In the genomic region with DNA sequence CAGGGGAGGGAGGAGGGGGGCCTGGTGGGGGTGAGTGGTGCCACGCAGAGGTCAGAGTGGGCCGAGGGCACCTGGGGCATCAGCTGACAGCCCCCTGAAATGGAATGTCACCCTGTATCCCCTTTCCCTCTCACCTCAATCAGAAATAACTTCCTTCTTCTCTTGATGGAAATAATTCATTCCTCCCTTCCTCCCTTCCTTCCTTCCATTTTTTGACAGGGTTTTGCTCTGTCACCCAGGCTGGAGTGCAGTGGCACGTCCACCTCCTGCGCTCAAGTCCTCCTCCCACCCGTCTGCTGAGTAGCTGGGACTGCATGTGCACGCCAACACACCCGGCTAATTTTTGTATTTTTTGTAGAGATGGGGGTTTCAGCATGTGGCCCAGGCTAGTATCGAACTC, we compare ENCODE assay signal across 16 cellular contexts. TPM values are rescaled to one million over a fixed set of nuclear protein-coding genes. Genes with fewer than 3 reads are reported as not detected.
DNase-seq lines count a peak whose midpoint lies in the region; ATAC-seq lines count a peak whose summit lies in the region.
"Had no signal": no experiment of that assay in that cellular context is flagged by ENCODE, and none has a peak within 500 bp of the region (broad histone marks: within the 10 kb centered on the region; RNA-seq: fewer than 3 reads in every experiment).

No MANE protein-coding gene starts in this region.

- H3K4me3 Mint-ChIP-seq in activated naive CD4-positive, alpha-beta T cell treated with anti-CD3 and anti-CD28 coated beads for 36 hours: no peak overlapping the region
- no peak overlapping the region for H3K4me3 Mint-ChIP-seq in activated CD4-positive, alpha-beta memory T cell treated with anti-CD3 and anti-CD28 coated beads for 36 hours
- H3K4me3 Mint-ChIP-seq in dendritic cell treated with granulocyte-macrophage colony-stimulating factor and Interleukin-4, amounts not matched to agents 40 ng/mL and 50 ng/mL, for 4 days: no peak overlapping the region
- H3K4me3 Mint-ChIP-seq in stimulated activated memory B cell treated with anti-CD40 and anti-IgM and Interleukin-4, amounts not matched to agents 10 μg/mL and 1 μg/mL and 100 μg/mL, for 72 hours: no peak overlapping the region

- intact Hi-C loops in activated naive CD4-positive, alpha-beta T cell treated with anti-CD3 and anti-CD28 coated beads for 36 hours (cut with micrococcal nuclease): no loop called here
- intact Hi-C loops in activated CD4-positive, alpha-beta memory T cell treated with anti-CD3 and anti-CD28 coated beads for 36 hours (cut with micrococcal nuclease): no loop called here
- intact Hi-C loops in dendritic cell treated with granulocyte-macrophage colony-stimulating factor and Interleukin-4, amounts not matched to agents 40 ng/mL and 50 ng/mL, for 4 days (cut with micrococcal nuclease): no loop called here
- intact Hi-C loops in sciatic nerve (cut with DNase I): no loop called here

- CTCF ChIA-PET in activated naive CD4-positive, alpha-beta T cell treated with anti-CD3 and anti-CD28 coated beads for 36 hours (lab: Charles Lee): interaction anchor here (0.6 kb wide), 1 partner anchor 38 kb away, joined by 5 read pairs; no protein-coding TSS in a partner anchor
- CTCF ChIA-PET in activated CD4-positive, alpha-beta memory T cell treated with anti-CD3 and anti-CD28 coated beads for 36 hours (lab: Charles Lee): interaction anchor here (1.2 kb wide), 1 partner anchor 84 kb away, joined by 4 read pairs; no protein-coding TSS in a partner anchor

- peaks cover 6% of the 10 kb centered on the region for H3K9me3 Mint-ChIP-seq in activated naive CD4-positive, alpha-beta T cell treated with anti-CD3 and anti-CD28 coated beads for 36 hours
- peaks cover 7% of the 10 kb centered on the region for H3K9me3 Mint-ChIP-seq in activated CD4-positive, alpha-beta memory T cell treated with anti-CD3 and anti-CD28 coated beads for 36 hours
- H3K9me3 Mint-ChIP-seq in dendritic cell treated with granulocyte-macrophage colony-stimulating factor and Interleukin-4, amounts not matched to agents 40 ng/mL and 50 ng/mL, for 4 days: peaks cover 18% of the 10 kb centered on the region
- H3K9me3 Mint-ChIP-seq in stimulated activated memory B cell treated with anti-CD40 and anti-IgM and Interleukin-4, amounts not matched to agents 10 μg/mL and 1 μg/mL and 100 μg/mL, for 72 hours: peaks cover 6% of the 10 kb centered on the region

- peaks cover 8% of the 10 kb centered on the region for H3K4me1 Mint-ChIP-seq in activated naive CD4-positive, alpha-beta T cell treated with anti-CD3 and anti-CD28 coated beads for 36 hours (ENCODE audit: low read depth)
- H3K4me1 Mint-ChIP-seq in activated CD4-positive, alpha-beta memory T cell treated with anti-CD3 and anti-CD28 coated beads for 36 hours (ENCODE audit: low read depth): peaks cover 9% of the 10 kb centered on the region
- peaks cover 4% of the 10 kb centered on the region for H3K4me1 Mint-ChIP-seq in dendritic cell treated with granulocyte-macrophage colony-stimulating factor and Interleukin-4, amounts not matched to agents 40 ng/mL and 50 ng/mL, for 4 days (ENCODE audit: low read depth)
- no peaks in the 10 kb centered on the region for H3K4me1 Mint-ChIP-seq in stimulated activated memory B cell treated with anti-CD40 and anti-IgM and Interleukin-4, amounts not matched to agents 10 μg/mL and 1 μg/mL and 100 μg/mL, for 72 hours

- peaks cover 3% of the 10 kb centered on the region for H3K36me3 Mint-ChIP-seq in activated naive CD4-positive, alpha-beta T cell treated with anti-CD3 and anti-CD28 coated beads for 36 hours (ENCODE audit: low read depth)
- no peaks in the 10 kb centered on the region for H3K36me3 Mint-ChIP-seq in activated CD4-positive, alpha-beta memory T cell treated with anti-CD3 and anti-CD28 coated beads for 36 hours
- H3K36me3 Mint-ChIP-seq in dendritic cell treated with granulocyte-macrophage colony-stimulating factor and Interleukin-4, amounts not matched to agents 40 ng/mL and 50 ng/mL, for 4 days (ENCODE audit: low read depth): peaks cover 4% of the 10 kb centered on the region
- no peaks in the 10 kb centered on the region for H3K36me3 Mint-ChIP-seq in stimulated activated memory B cell treated with anti-CD40 and anti-IgM and Interleukin-4, amounts not matched to agents 10 μg/mL and 1 μg/mL and 100 μg/mL, for 72 hours

- peak overlapping the region; percentile 82 for H3K27ac Mint-ChIP-seq in activated naive CD4-positive, alpha-beta T cell treated with anti-CD3 and anti-CD28 coated beads for 36 hours
- H3K27ac Mint-ChIP-seq in activated CD4-positive, alpha-beta memory T cell treated with anti-CD3 and anti-CD28 coated beads for 36 hours: peak overlapping the region; percentile 72
- H3K27ac Mint-ChIP-seq in dendritic cell treated with granulocyte-macrophage colony-stimulating factor and Interleukin-4, amounts not matched to agents 40 ng/mL and 50 ng/mL, for 4 days: peak overlapping the region; percentile 67
- peak overlapping the region; percentile 71 for H3K27ac Mint-ChIP-seq in stimulated activated memory B cell treated with anti-CD40 and anti-IgM and Interleukin-4, amounts not matched to agents 10 μg/mL and 1 μg/mL and 100 μg/mL, for 72 hours

- ATAC-seq in stimulated activated memory B cell treated with anti-CD40 and anti-IgM and Interleukin-4, amounts not matched to agents 10 μg/mL and 1 μg/mL and 100 μg/mL, for 72 hours: no peak
- ATAC-seq in sciatic nerve: no peak
- ATAC-seq: esophagus mucosa had no signal

- DNase-seq in activated naive CD4-positive, alpha-beta T cell treated with anti-CD3 and anti-CD28 coated beads for 36 hours: no peak
- DNase-seq in activated naive CD4-positive, alpha-beta T cell treated with Interleukin-2 at 50 U/mL for 16 hours: no peak
- DNase-seq in activated CD4-positive, alpha-beta memory T cell treated with anti-CD3 and anti-CD28 coated beads for 36 hours: no peak
- no peak for DNase-seq in SHP77 (lab: John Stamatoyannopoulos, UW)
- no peak for DNase-seq in NCI-H146 treated with DMSO at 0.1 percent for 48 hours (lab: John Stamatoyannopoulos, UW; ENCODE audit: unreplicated experiment)
- no peak for DNase-seq in sciatic nerve (ENCODE audit: low spot score)
- DNase-seq: central memory CD4-positive, alpha-beta T cell; effector CD4-positive, alpha-beta T cell; GM23248; IMR-90; NCI-H526; testis had no signal

- H3K27me3 Mint-ChIP-seq in activated naive CD4-positive, alpha-beta T cell treated with anti-CD3 and anti-CD28 coated beads for 36 hours (ENCODE audit: low read depth): no peaks in the 10 kb centered on the region
- H3K27me3 Mint-ChIP-seq in activated CD4-positive, alpha-beta memory T cell treated with anti-CD3 and anti-CD28 coated beads for 36 hours: no peaks in the 10 kb centered on the region
- H3K27me3 Mint-ChIP-seq in dendritic cell treated with granulocyte-macrophage colony-stimulating factor and Interleukin-4, amounts not matched to agents 40 ng/mL and 50 ng/mL, for 4 days: no peaks in the 10 kb centered on the region
- H3K27me3 Mint-ChIP-seq in stimulated activated memory B cell treated with anti-CD40 and anti-IgM and Interleukin-4, amounts not matched to agents 10 μg/mL and 1 μg/mL and 100 μg/mL, for 72 hours: no peaks in the 10 kb centered on the region

- POLR2A ChIA-PET in activated CD4-positive, alpha-beta memory T cell treated with anti-CD3 and anti-CD28 coated beads for 36 hours (lab: Charles Lee): no interaction called here

RNA-seq across cellular contexts. Expression of a gene that starts 48.4 kb away (rescaled TPM):
- 1 to 10 TPM; 2.5 to 2.8 TPM for total RNA-seq in activated naive CD4-positive, alpha-beta T cell treated with anti-CD3 and anti-CD28 coated beads for 36 hours
- 1 to 10 TPM; 2.6 to 2.8 TPM for total RNA-seq in activated CD4-positive, alpha-beta memory T cell treated with anti-CD3 and anti-CD28 coated beads for 36 hours
- total RNA-seq in sciatic nerve: 6.8 TPM
- total RNA-seq: M059J had no signal

RNA-seq across cellular contexts. Expression of a gene that starts 53.5 kb away (rescaled TPM):
- 1 to 10 TPM; 2.5 to 3.5 TPM for total RNA-seq in activated naive CD4-positive, alpha-beta T cell treated with anti-CD3 and anti-CD28 coated beads for 36 hours
- total RNA-seq in activated CD4-positive, alpha-beta memory T cell treated with anti-CD3 and anti-CD28 coated beads for 36 hours: 1 to 10 TPM; 1.6 to 1.9 TPM
- 9.9 TPM for total RNA-seq in sciatic nerve
- total RNA-seq: IMR-90 had no signal
